Comparison of ENCODE assay signal across 1 cellular context in the genomic region with DNA sequence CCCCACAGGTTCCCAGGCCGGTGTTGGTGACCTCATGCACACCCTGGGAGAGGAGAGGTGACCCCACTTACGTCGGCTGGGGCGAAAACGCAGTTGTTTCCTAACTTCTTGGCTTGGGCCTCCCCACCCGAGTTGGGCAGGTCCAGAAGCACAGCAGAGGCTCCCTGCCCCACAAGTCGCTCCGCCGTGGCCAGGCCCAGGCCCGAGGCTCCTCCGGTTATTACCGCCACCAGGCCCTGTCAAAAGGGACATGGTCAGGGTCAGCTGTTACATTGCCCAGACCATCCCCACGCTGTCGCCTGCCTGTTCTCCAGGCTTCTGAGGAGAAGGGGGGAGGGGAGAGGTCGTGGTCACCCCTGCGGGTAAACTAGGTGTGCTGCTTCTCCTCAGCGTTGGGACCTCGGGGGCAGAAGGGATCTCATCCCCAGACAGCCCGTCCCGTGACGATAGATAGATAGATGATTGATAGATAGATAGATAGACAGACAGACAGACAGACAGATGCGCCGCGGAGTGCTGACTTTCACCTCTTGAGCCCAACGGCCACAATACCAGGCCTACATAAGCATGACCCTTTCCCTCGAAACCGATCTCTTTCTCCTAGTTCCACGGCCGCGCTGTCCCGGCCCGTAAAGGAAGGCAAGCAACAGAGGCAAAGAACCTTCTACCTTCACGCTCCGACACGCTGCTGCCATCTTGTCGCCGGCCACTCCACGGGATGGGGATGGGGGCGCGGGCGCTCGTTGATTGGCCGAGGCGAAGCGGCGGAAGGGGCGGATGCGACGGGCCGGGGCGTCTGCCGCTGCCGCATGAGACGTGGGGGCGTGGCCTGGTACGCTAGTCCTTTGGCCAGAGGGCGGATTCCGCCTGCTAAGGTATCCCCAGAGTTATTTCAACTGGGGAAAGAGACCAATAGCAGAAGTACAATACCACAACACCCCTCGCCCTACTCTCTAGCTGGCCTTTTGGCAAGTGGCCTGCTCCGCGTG.
TF ChIP-seq lines count a peak whose summit lies in the region.

TSS of gene HSD17B10 (minus strand) at position 720 of the 989 bp plus-strand sequence. CDS start at position 695, 25 bp downstream.

TF ChIP-seq in K562, 482 proteins besides CTCF, POLR2A, EP300 and RAD21 (continued from another document and continues in another):
- TF ChIP-seq ETS1 (conservative IDR thresholded peaks at IDR 0.05; ENCODE audit: control insufficient read depth, low read depth, low read length) (no peak), NKRF (IDR thresholded peaks at IDR 0.05; ENCODE audit: borderline replicate concordance) (peak; percentile 79), BRF1 (IDR thresholded peaks at IDR 0.05; ENCODE audit: borderline replicate concordance, extremely low read depth, insufficient read length) (no peak), HDAC1 (IDR thresholded peaks at IDR 0.05) (peak in 1 of 2 experiments; percentile 79; a peak in 2 of 4 replicates), RBFOX2 (IDR thresholded peaks at IDR 0.05; ENCODE audit: low read depth, low read length) (peak; percentile 91), PTRF (tag; IDR thresholded peaks at IDR 0.05) (no peak), NR1H2 (CRISPR knock-in tag; IDR thresholded peaks at IDR 0.05) (no peak), SNRNP70 (optimal IDR thresholded peaks at IDR 0.05; ENCODE audit: low read depth, low read length) (no peak), PTTG1 (tag; IDR thresholded peaks at IDR 0.05; ENCODE audit: low read depth) (no peak), COPS2 (conservative IDR thresholded peaks at IDR 0.05) (no peak), MAZ (CRISPR knock-in tag; conservative IDR thresholded peaks at IDR 0.05 in 1 of 2, IDR thresholded peaks at IDR 0.05 in 1 of 2) (peak in 1 of 2 experiments; percentile 41; a peak in 2 of 4 replicates), ZNF217 (CRISPR knock-in tag; IDR thresholded peaks at IDR 0.05) (no peak), ZNF778 (CRISPR knock-in tag; IDR thresholded peaks at IDR 0.05) (no peak), CHD7 (IDR thresholded peaks at IDR 0.05; ENCODE audit: low read depth, low read length) (no peak), BCL6 (CRISPR knock-in tag; IDR thresholded peaks at IDR 0.05) (no peak), ATF7 (IDR thresholded peaks at IDR 0.05) (0 out of 2 replicates have a peak, but pooled peaks have one; percentile 21), CBX1 (IDR thresholded peaks at IDR 0.05; ENCODE audit: low read depth) (no peak), PREB (CRISPR knock-in tag; IDR thresholded peaks at IDR 0.05) (no peak), CBFA2T3 (IDR thresholded peaks at IDR 0.05) (no peak), SIRT6 (IDR thresholded peaks at IDR 0.05; ENCODE audit: low read depth, low read length) (no peak), RNF2 (IDR thresholded peaks at IDR 0.05) (no peak), ZNF584 (CRISPR knock-in tag; IDR thresholded peaks at IDR 0.05; ENCODE audit: low read depth) (no peak), ZNF764 (CRISPR knock-in tag; IDR thresholded peaks at IDR 0.05; ENCODE audit: low read depth) (no peak), CBX2 (IDR thresholded peaks at IDR 0.05; ENCODE audit: insufficient read depth, low read length, poor library complexity, severe bottlenecking) (no peak), ZNF224 (CRISPR knock-in tag; IDR thresholded peaks at IDR 0.05) (no peak)
- TF ChIP-seq, protein P1, sequence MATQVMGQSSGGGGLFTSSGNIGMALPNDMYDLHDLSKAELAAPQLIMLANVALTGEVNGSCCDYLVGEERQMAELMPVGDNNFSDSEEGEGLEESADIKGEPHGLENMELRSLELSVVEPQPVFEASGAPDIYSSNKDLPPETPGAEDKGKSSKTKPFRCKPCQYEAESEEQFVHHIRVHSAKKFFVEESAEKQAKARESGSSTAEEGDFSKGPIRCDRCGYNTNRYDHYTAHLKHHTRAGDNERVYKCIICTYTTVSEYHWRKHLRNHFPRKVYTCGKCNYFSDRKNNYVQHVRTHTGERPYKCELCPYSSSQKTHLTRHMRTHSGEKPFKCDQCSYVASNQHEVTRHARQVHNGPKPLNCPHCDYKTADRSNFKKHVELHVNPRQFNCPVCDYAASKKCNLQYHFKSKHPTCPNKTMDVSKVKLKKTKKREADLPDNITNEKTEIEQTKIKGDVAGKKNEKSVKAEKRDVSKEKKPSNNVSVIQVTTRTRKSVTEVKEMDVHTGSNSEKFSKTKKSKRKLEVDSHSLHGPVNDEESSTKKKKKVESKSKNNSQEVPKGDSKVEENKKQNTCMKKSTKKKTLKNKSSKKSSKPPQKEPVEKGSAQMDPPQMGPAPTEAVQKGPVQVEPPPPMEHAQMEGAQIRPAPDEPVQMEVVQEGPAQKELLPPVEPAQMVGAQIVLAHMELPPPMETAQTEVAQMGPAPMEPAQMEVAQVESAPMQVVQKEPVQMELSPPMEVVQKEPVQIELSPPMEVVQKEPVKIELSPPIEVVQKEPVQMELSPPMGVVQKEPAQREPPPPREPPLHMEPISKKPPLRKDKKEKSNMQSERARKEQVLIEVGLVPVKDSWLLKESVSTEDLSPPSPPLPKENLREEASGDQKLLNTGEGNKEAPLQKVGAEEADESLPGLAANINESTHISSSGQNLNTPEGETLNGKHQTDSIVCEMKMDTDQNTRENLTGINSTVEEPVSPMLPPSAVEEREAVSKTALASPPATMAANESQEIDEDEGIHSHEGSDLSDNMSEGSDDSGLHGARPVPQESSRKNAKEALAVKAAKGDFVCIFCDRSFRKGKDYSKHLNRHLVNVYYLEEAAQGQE (CRISPR knock-in tag; IDR thresholded peaks at IDR 0.05; ENCODE audit: low read depth): no peak
- TF ChIP-seq, protein P2, sequence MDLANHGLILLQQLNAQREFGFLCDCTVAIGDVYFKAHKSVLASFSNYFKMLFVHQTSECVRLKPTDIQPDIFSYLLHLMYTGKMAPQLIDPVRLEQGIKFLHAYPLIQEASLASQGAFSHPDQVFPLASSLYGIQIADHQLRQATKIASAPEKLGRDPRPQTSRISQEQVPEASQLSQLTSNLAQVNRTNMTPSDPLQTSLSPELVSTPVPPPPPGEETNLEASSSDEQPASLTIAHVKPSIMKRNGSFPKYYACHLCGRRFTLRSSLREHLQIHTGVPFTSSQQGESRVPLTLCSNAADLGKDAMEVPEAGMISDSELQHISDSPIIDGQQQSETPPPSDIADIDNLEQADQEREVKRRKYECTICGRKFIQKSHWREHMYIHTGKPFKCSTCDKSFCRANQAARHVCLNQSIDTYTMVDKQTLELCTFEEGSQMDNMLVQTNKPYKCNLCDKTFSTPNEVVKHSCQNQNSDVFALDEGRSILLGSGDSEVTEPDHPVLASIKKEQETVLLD (IDR thresholded peaks at IDR 0.05): peak; percentile 46; the same call in 1 of the 2 replicates
- TF ChIP-seq, protein P3, sequence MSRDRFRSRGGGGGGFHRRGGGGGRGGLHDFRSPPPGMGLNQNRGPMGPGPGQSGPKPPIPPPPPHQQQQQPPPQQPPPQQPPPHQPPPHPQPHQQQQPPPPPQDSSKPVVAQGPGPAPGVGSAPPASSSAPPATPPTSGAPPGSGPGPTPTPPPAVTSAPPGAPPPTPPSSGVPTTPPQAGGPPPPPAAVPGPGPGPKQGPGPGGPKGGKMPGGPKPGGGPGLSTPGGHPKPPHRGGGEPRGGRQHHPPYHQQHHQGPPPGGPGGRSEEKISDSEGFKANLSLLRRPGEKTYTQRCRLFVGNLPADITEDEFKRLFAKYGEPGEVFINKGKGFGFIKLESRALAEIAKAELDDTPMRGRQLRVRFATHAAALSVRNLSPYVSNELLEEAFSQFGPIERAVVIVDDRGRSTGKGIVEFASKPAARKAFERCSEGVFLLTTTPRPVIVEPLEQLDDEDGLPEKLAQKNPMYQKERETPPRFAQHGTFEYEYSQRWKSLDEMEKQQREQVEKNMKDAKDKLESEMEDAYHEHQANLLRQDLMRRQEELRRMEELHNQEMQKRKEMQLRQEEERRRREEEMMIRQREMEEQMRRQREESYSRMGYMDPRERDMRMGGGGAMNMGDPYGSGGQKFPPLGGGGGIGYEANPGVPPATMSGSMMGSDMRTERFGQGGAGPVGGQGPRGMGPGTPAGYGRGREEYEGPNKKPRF (IDR thresholded peaks at IDR 0.05; ENCODE audit: low read depth, low read length): no peak
